18 cellular contexts compared by ENCODE assay signal in the genomic region with DNA sequence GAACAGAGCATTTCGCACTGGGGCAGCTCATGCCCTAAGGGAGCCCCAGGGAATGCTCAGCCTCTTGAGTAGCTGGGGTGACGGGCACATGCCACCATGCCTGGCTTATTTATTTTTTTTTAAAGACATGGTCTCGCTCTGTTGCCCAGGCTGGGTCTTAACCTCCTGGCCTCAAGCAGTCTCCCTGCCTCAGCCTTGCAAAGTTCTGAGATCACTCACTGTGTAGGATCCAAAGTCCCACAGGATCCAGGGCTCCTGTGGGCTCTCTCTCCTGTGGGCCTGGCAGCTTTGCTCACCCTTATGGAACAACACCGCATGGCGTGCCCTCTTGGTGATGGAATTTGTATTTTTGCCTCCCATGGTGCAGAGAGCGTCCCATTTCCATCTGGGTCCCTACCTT. TPM values are rescaled to one million over a fixed set of nuclear protein-coding genes. Genes with fewer than 3 reads are reported as not detected.
DNase-seq lines count a peak whose midpoint lies in the region; ATAC-seq, FAIRE-seq and TF ChIP-seq lines count a peak whose summit lies in the region.
"Had no signal": no experiment of that assay in that cellular context is flagged by ENCODE, and none has a peak within 500 bp of the region (broad histone marks: within the 10 kb centered on the region; RNA-seq: fewer than 3 reads in every experiment).

No MANE protein-coding gene starts in this region.

- intact Hi-C loops in tibial artery (cut with DNase I; ENCODE audit: low total_unique reads) = loop anchor here (5.0 kb wide), 1 partner anchor 43 kb away; a partner anchor contains a TSS

- no peaks in the 10 kb centered on the region for H3K27me3 ChIP-seq in tibial artery

- in situ Hi-C loops in Caki2 (cut with HindIII; ENCODE audit: low pct_unique_long_range_greater_than_20kb, low sequenced_read_pairs) = no loop called here

- H3K27ac ChIP-seq in tibial artery = peak overlapping the region; percentile 88 to 95

- H3K9me3 ChIP-seq in tibial artery = no peaks in the 10 kb centered on the region

- H3K4me3 ChIP-seq in tibial artery = no peak overlapping the region

- no peak for TF ChIP-seq CTCF in tibial artery (IDR thresholded peaks at IDR 0.05)

- DNase-seq in Caki2 (ENCODE audit: low read depth) (peak; percentile 58), RCC 7860 (ENCODE audit: low spot score) (peak; percentile 89), kidney tubule cell (ENCODE audit: low spot score) (peak; percentile 52), tibial artery (no peak), SIG-M5 treated with dmso at 0.1 percent for 504 hours (lab: John Stamatoyannopoulos, UW; ENCODE audit: unreplicated experiment) (no peak), NCI-H128 (lab: John Stamatoyannopoulos, UW; ENCODE audit: unreplicated experiment) (no peak)
- DNase-seq: C1 segment of cervical spinal cord; CD4-positive, CD25-positive, alpha-beta regulatory T cell; CD8-positive, alpha-beta memory T cell; COR-L47; DMS153; DMS79; GDM1; HCEC 1CT had no signal

- no peak for ATAC-seq in GM21515 (IDR thresholded peaks at IDR 0.05; ENCODE audit: unreplicated experiment)

- peak; percentile 85 for FAIRE-seq in RCC 7860 (lab: Jason Lieb, UNC)
- FAIRE-seq: D721Med, GM12892, GM18507 had no signal

- peaks cover 12 to 47% (median 32%) of the 10 kb centered on the region in 3 donors for H3K36me3 ChIP-seq in tibial artery

- H3K4me1 ChIP-seq in tibial artery = peaks cover 12 to 43% (median 28%) of the 10 kb centered on the region in 4 donors

RNA-seq across cellular contexts. Expression of a gene that starts 34.0 kb away (rescaled TPM):
- total RNA-seq in Caki2 (2014; rRNA removed; shearing (Covaris generic); ENCODE audit: low replicate concordance) = 28.8 and 36.5 TPM in 2 replicates

RNA-seq across cellular contexts. Expression of a gene that starts 45.4 kb away (rescaled TPM):
- 94.8 and 144 TPM in 2 replicates for total RNA-seq in Caki2 (2014; rRNA removed; shearing (Covaris generic); ENCODE audit: low replicate concordance)

Comparison
In these comparisons a context has a peak if more than half of its experiments do, and no peak if none do; other contexts are left out.
1. DNase-seq: peak in Caki2 (single experiment), RCC 7860 (single experiment) and kidney tubule cell (single experiment); none in tibial artery (0 of 2), SIG-M5 treated with dmso at 0.1 percent for 504 hours (single experiment) and NCI-H128 (single experiment).